In the genomic region with DNA sequence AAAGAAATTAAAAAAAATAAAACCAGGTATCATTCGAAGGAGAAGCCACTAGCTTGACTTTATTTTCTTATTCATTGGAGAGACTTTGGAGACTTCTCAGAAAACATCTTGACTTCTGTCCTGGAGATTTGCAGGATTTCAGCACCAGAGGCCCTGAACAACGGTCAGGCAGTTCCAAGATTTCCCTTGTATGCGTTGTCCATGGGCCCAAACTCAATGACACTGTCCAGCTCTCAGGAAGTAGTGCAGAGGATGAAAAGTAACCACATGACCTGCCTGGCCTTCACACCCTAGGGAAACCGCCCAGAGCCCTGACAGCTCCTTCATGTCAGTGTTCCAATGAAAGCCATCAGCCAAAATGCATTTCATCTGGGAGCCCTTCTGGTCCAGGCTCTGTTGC, we compare ENCODE assay signal across 7 cellular contexts.
"Had no signal": no experiment of that assay in that cellular context is flagged by ENCODE, and none has a peak within 500 bp of the region (broad histone marks: within the 10 kb centered on the region; RNA-seq: fewer than 3 reads in every experiment).

No MANE protein-coding gene starts in this region.

- H3K27ac ChIP-seq: HL-60, KMS-11 had no signal

- ATAC-seq: HepG2, K562 had no signal

- H3K4me2 ChIP-seq: KMS-11 had no signal

- DNase-seq: IMR-90, KBM-7, KG1 had no signal

- H3K9ac ChIP-seq: KMS-11 had no signal

- H3K4me3 ChIP-seq: K562 had no signal
